ENCODE assay signal across 8 cellular contexts in genomic region chr11:86303257-86303656, GRCh38. TPM values are rescaled to one million over a fixed set of nuclear protein-coding genes. Genes with fewer than 3 reads are reported as not detected.
DNase-seq lines count a peak whose midpoint lies in the region; ATAC-seq and TF ChIP-seq lines count a peak whose summit lies in the region.

No MANE protein-coding gene starts in this region.

- no peaks in the 10 kb centered on the region for H3K9me3 ChIP-seq in BE2C
- no peaks in the 10 kb centered on the region for H3K9me3 ChIP-seq in HUES64 (ENCODE audit: insufficient read depth, low read depth, low read length)
- no peaks in the 10 kb centered on the region for H3K9me3 ChIP-seq in muscle layer of duodenum (ENCODE audit: control insufficient read depth in 1 of 2, low read length in 2 of 2)

- 84% methylated on average over 2 of the region's 2 CpGs for WGBS in HUES64

- DNase-seq in BE2C (no peak), NCI-H1694 treated with DMSO at 0.1 percent for 48 hours (lab: John Stamatoyannopoulos, UW) (no peak), NCI-H187 (lab: John Stamatoyannopoulos, UW) (no peak)

- H3K27me3 ChIP-seq in BE2C (no peaks in the 10 kb centered on the region), HUES64 (ENCODE audit: insufficient read depth, low read length) (peaks cover 5% of the 10 kb centered on the region; the same call in 1 of the 2 replicates), muscle layer of duodenum (ENCODE audit: low read depth, low read length) (no peaks in the 10 kb centered on the region)

- H3K4me1 Mint-ChIP-seq in brain = peaks cover 43% of the 10 kb centered on the region

- ATAC-seq in GM21576 (IDR thresholded peaks at IDR 0.05; ENCODE audit: unreplicated experiment) (no peak), HG03565 (IDR thresholded peaks at IDR 0.05; ENCODE audit: unreplicated experiment) (no peak)

- H3K9me3 Mint-ChIP-seq in brain = peaks cover 0 to 3% (median 0%) of the 10 kb centered on the region in 5 experiments

- no peaks in the 10 kb centered on the region for H3K36me3 ChIP-seq in BE2C
- H3K36me3 ChIP-seq in HUES64 (ENCODE audit: insufficient read depth, low read length) = peaks cover 3% of the 10 kb centered on the region; the same call in 1 of the 2 replicates
- H3K36me3 ChIP-seq in muscle layer of duodenum (ENCODE audit: control insufficient read depth in 1 of 2, insufficient read depth in 2 of 2, low read length in 2 of 2) = no peaks in the 10 kb centered on the region

- H3K27ac ChIP-seq in HUES64 (ENCODE audit: low read depth, low read length) (no peak overlapping the region), muscle layer of duodenum (ENCODE audit: low read length) (peak overlapping the region; percentile 91)

- H3K9ac ChIP-seq in HUES64 (ENCODE audit: low read depth, low read length) = peak overlapping the region; percentile 88

- peak overlapping the region; percentile 98 to 100 (median 99) for H3K27ac Mint-ChIP-seq in brain

- H3K4me3 ChIP-seq in BE2C (ENCODE audit: low read depth, low read length) (peak overlapping the region; percentile 98), HUES64 (ENCODE audit: low read length) (peak overlapping the region; percentile 93), muscle layer of duodenum (ENCODE audit: low read depth in 1 of 2, low read length in 2 of 2) (peak overlapping the region; percentile 68 to 95)

- H3K4me3 Mint-ChIP-seq in brain = peak overlapping the region; percentile 100

- peaks cover 15% of the 10 kb centered on the region for H3K36me3 Mint-ChIP-seq in brain

- H3K4me1 ChIP-seq in BE2C (no peaks in the 10 kb centered on the region; the same call in 1 of the 2 replicates), HUES64 (ENCODE audit: insufficient read depth, low read length) (no peaks in the 10 kb centered on the region; the same call in 1 of the 2 replicates), muscle layer of duodenum (ENCODE audit: control insufficient read depth in 1 of 2, insufficient read depth in 2 of 2, low read length in 2 of 2) (peaks cover 6 to 15% of the 10 kb centered on the region in 2 donors)

- H3K27me3 Mint-ChIP-seq in brain = peaks cover 11% of the 10 kb centered on the region

- no peak for TF ChIP-seq CTCF in BE2C (IDR thresholded peaks at IDR 0.05; ENCODE audit: low read depth, low read length)
- no peak for TF ChIP-seq CTCF in brain (conservative IDR thresholded peaks at IDR 0.05)

RNA-seq across cellular contexts. Expression of gene HIKESHI, which starts 1.2 kb away (rescaled TPM):
- polyA plus RNA-seq in BE2C (2012; ENCODE audit: insufficient read depth, insufficient read length, low read depth) = 45.5 TPM
- polyA plus RNA-seq in HUES64 (2013, experiment 1 of 2) = 78.7 TPM
- polyA plus RNA-seq in HUES64 (2013, experiment 2 of 2) = 83.7 TPM
- polyA plus RNA-seq in brain (ENCODE audit: insufficient read depth, low read depth, low replicate concordance) = 80.1 TPM

RNA-seq across cellular contexts. Expression of gene EED, which starts 58.7 kb away (rescaled TPM):
- polyA plus RNA-seq in BE2C (2012; ENCODE audit: insufficient read depth, insufficient read length, low read depth) = 15.4 TPM
- polyA plus RNA-seq in HUES64 (2013, experiment 1 of 2) = 30.9 TPM
- 29.1 TPM for polyA plus RNA-seq in HUES64 (2013, experiment 2 of 2)
- 10.4 TPM for polyA plus RNA-seq in brain (ENCODE audit: insufficient read depth, low read depth, low replicate concordance)
